In genomic region chr13:22311734-22312404, GRCh38 we compare ENCODE assay signal across 18 cellular contexts.
DNase-seq lines count a peak whose midpoint lies in the region; ATAC-seq and TF ChIP-seq lines count a peak whose summit lies in the region.
"Had no signal": no experiment of that assay in that cellular context is flagged by ENCODE, and none has a peak within 500 bp of the region (broad histone marks: within the 10 kb centered on the region; RNA-seq: fewer than 3 reads in every experiment).

No MANE protein-coding gene starts in this region.

- DNase-seq in NCI-H69 (lab: John Stamatoyannopoulos, UW) (peak; percentile 16), left cardiac atrium (peak; percentile 25), neural progenitor cell (ENCODE audit: low spot score) (no peak), upper lobe of left lung (peak in 1 of 2 donors; percentile 46), NCI-H2196 (lab: John Stamatoyannopoulos, UW; ENCODE audit: unreplicated experiment) (no peak)
- DNase-seq in T-helper 2 cell treated with Interferon-gamma antibody and Interleukin-4, amounts not matched to agents 5 μg/mL and 100 μg/mL, for 36 hours (ENCODE audit: low spot score): no peak
- no peak for DNase-seq in CD8-positive, alpha-beta T cell
- DNase-seq: activated CD4-positive, alpha-beta T cell treated with anti-CD3 and anti-CD28 coated beads, Interleukin-2, amount 10 ng/mL, durations not matched to agents 24 days and 14 days; GDM1; NCI-H2029; nucleus accumbens; stimulated activated CD4-positive, alpha-beta T cell treated with anti-CD3 and anti-CD28 coated beads, Interleukin-2, amount 100 ng/mL, for 24 hours; stimulated activated naive CD8-positive, alpha-beta T cell treated with anti-CD3 and anti-CD28 coated beads, Interleukin-15, amount 100 ng/mL, for 72 hours; SW 1271 had no signal

- no peaks in the 10 kb centered on the region for H3K36me3 Mint-ChIP-seq in neural progenitor cell
- H3K36me3 Mint-ChIP-seq in T-helper 2 cell treated with Interferon-gamma antibody and Interleukin-4, amounts not matched to agents 5 μg/mL and 100 μg/mL, for 36 hours (ENCODE audit: low read depth): no peaks in the 10 kb centered on the region
- H3K36me3 Mint-ChIP-seq in CD8-positive, alpha-beta T cell: no peaks in the 10 kb centered on the region

- H3K36me3 ChIP-seq in neural progenitor cell (no peaks in the 10 kb centered on the region), upper lobe of left lung (no peaks in the 10 kb centered on the region)
- H3K36me3 ChIP-seq in CD8-positive, alpha-beta T cell (ENCODE audit: insufficient read depth, low read length): no peaks in the 10 kb centered on the region

- peak overlapping the region; percentile 72 for H2AFZ ChIP-seq in neural progenitor cell (replicated peaks)

- H3K79me2 ChIP-seq in neural progenitor cell (ENCODE audit: low read depth): no peaks in the 10 kb centered on the region

- H3K27ac ChIP-seq in neural progenitor cell (no peak overlapping the region), upper lobe of left lung (no peak overlapping the region)
- no peak overlapping the region for H3K27ac ChIP-seq in CD8-positive, alpha-beta T cell (ENCODE audit: low read depth, low read length)

- no peak for TF ChIP-seq EP300 in upper lobe of left lung (IDR thresholded peaks at IDR 0.05)

- H3K27ac Mint-ChIP-seq in neural progenitor cell: no peak overlapping the region
- H3K27ac Mint-ChIP-seq in T-helper 2 cell treated with Interferon-gamma antibody and Interleukin-4, amounts not matched to agents 5 μg/mL and 100 μg/mL, for 36 hours: no peak overlapping the region
- H3K27ac Mint-ChIP-seq in CD8-positive, alpha-beta T cell: no peak overlapping the region
- H3K27ac Mint-ChIP-seq: activated CD4-positive, alpha-beta T cell treated with anti-CD3 and anti-CD28 coated beads, Interleukin-2, amount 10 ng/mL, durations not matched to agents 24 days and 14 days; dendritic cell treated with granulocyte-macrophage colony-stimulating factor and Interleukin-4, amounts not matched to agents 40 ng/mL and 50 ng/mL, for 4 days had no signal

- no peaks in the 10 kb centered on the region for H3K9me3 ChIP-seq in neural progenitor cell (ENCODE audit: low read depth)
- no peaks in the 10 kb centered on the region for H3K9me3 ChIP-seq in upper lobe of left lung
- H3K9me3 ChIP-seq in CD8-positive, alpha-beta T cell (ENCODE audit: low read length): no peaks in the 10 kb centered on the region

- POLR2A ChIA-PET in CD8-positive, alpha-beta T cell (lab: Charles Lee): no interaction called here

- ATAC-seq in left cardiac atrium: peak; percentile 72 to 91
- ATAC-seq in upper lobe of left lung (ENCODE audit: low FRiP score in 2 of 2): peak; percentile 59 to 90
- no peak for ATAC-seq in GM21737 (IDR thresholded peaks at IDR 0.05; ENCODE audit: unreplicated experiment)
- ATAC-seq in CD8-positive, alpha-beta T cell: no peak
- ATAC-seq: HCT116; K562; stimulated activated naive CD8-positive, alpha-beta T cell treated with anti-CD3 and anti-CD28 coated beads, Interleukin-15, amount 100 ng/mL, for 72 hours had no signal

- H3K9me3 Mint-ChIP-seq in neural progenitor cell: peaks cover 19% of the 10 kb centered on the region
- H3K9me3 Mint-ChIP-seq in T-helper 2 cell treated with Interferon-gamma antibody and Interleukin-4, amounts not matched to agents 5 μg/mL and 100 μg/mL, for 36 hours: peaks cover 18% of the 10 kb centered on the region
- peaks cover 3% of the 10 kb centered on the region for H3K9me3 Mint-ChIP-seq in CD8-positive, alpha-beta T cell
- H3K9me3 Mint-ChIP-seq: activated CD4-positive, alpha-beta T cell treated with anti-CD3 and anti-CD28 coated beads, Interleukin-2, amount 10 ng/mL, durations not matched to agents 24 days and 14 days; stimulated activated naive CD8-positive, alpha-beta T cell treated with anti-CD3 and anti-CD28 coated beads, Interleukin-15, amount 100 ng/mL, for 72 hours had no signal

- no peaks in the 10 kb centered on the region for H4K20me1 ChIP-seq in neural progenitor cell (ENCODE audit: low read depth)

- no peak for TF ChIP-seq POLR2A in upper lobe of left lung (IDR thresholded peaks at IDR 0.05)

- H3K4me3 ChIP-seq in neural progenitor cell (no peak overlapping the region), upper lobe of left lung (no peak overlapping the region)
- no peak overlapping the region for H3K4me3 ChIP-seq in CD8-positive, alpha-beta T cell (ENCODE audit: low read depth, low read length)
- H3K4me3 ChIP-seq: K562 had no signal

- H3K4me3 Mint-ChIP-seq in neural progenitor cell: no peak overlapping the region
- no peak overlapping the region for H3K4me3 Mint-ChIP-seq in T-helper 2 cell treated with Interferon-gamma antibody and Interleukin-4, amounts not matched to agents 5 μg/mL and 100 μg/mL, for 36 hours
- H3K4me3 Mint-ChIP-seq in CD8-positive, alpha-beta T cell: no peak overlapping the region
- H3K4me3 Mint-ChIP-seq: activated CD4-positive, alpha-beta T cell treated with anti-CD3 and anti-CD28 coated beads, Interleukin-2, amount 10 ng/mL, durations not matched to agents 24 days and 14 days; dendritic cell treated with granulocyte-macrophage colony-stimulating factor and Interleukin-4, amounts not matched to agents 40 ng/mL and 50 ng/mL, for 4 days; stimulated activated naive CD8-positive, alpha-beta T cell treated with anti-CD3 and anti-CD28 coated beads, Interleukin-15, amount 100 ng/mL, for 72 hours had no signal

- TF ChIP-seq CTCF in neural progenitor cell (IDR thresholded peaks at IDR 0.05) (no peak), upper lobe of left lung (IDR thresholded peaks at IDR 0.05) (no peak)
- TF ChIP-seq CTCF in CD8-positive, alpha-beta T cell (IDR thresholded peaks at IDR 0.05): no peak

- CTCF ChIA-PET in CD8-positive, alpha-beta T cell (lab: Charles Lee): no interaction called here

- peaks cover 3% of the 10 kb centered on the region for H3K27me3 Mint-ChIP-seq in neural progenitor cell (ENCODE audit: insufficient read depth, low read depth)
- no peaks in the 10 kb centered on the region for H3K27me3 Mint-ChIP-seq in T-helper 2 cell treated with Interferon-gamma antibody and Interleukin-4, amounts not matched to agents 5 μg/mL and 100 μg/mL, for 36 hours (ENCODE audit: low read depth)
- H3K27me3 Mint-ChIP-seq in CD8-positive, alpha-beta T cell (ENCODE audit: low read depth): peaks cover 5% of the 10 kb centered on the region
- H3K27me3 Mint-ChIP-seq: activated CD4-positive, alpha-beta T cell treated with anti-CD3 and anti-CD28 coated beads, Interleukin-2, amount 10 ng/mL, durations not matched to agents 24 days and 14 days; dendritic cell treated with granulocyte-macrophage colony-stimulating factor and Interleukin-4, amounts not matched to agents 40 ng/mL and 50 ng/mL, for 4 days; stimulated activated naive CD8-positive, alpha-beta T cell treated with anti-CD3 and anti-CD28 coated beads, Interleukin-15, amount 100 ng/mL, for 72 hours had no signal

- H3K27me3 ChIP-seq in neural progenitor cell: no peaks in the 10 kb centered on the region
- H3K27me3 ChIP-seq in upper lobe of left lung: no peaks in the 10 kb centered on the region
- H3K27me3 ChIP-seq in CD8-positive, alpha-beta T cell (ENCODE audit: insufficient read depth, low read length): no peaks in the 10 kb centered on the region

- H3K9ac ChIP-seq in neural progenitor cell: no peak overlapping the region

- no peaks in the 10 kb centered on the region for H3F3A ChIP-seq in neural progenitor cell (ENCODE audit: low read depth)

- intact Hi-C loops in left cardiac atrium (cut with DNase I): no loop called here
- intact Hi-C loops in CD8-positive, alpha-beta T cell (cut with DNase I, micrococcal nuclease): no loop called here

- 66 to 73% methylated on average over 5 to 6 of the region's 6 CpGs for WGBS in upper lobe of left lung, 2 donors

- no peak overlapping the region for H3K4me2 ChIP-seq in neural progenitor cell

- no peaks in the 10 kb centered on the region for H3K4me1 Mint-ChIP-seq in neural progenitor cell
- no peaks in the 10 kb centered on the region for H3K4me1 Mint-ChIP-seq in T-helper 2 cell treated with Interferon-gamma antibody and Interleukin-4, amounts not matched to agents 5 μg/mL and 100 μg/mL, for 36 hours (ENCODE audit: low read depth)
- no peaks in the 10 kb centered on the region for H3K4me1 Mint-ChIP-seq in CD8-positive, alpha-beta T cell (ENCODE audit: low read depth)
- H3K4me1 Mint-ChIP-seq: activated CD4-positive, alpha-beta T cell treated with anti-CD3 and anti-CD28 coated beads, Interleukin-2, amount 10 ng/mL, durations not matched to agents 24 days and 14 days; stimulated activated naive CD8-positive, alpha-beta T cell treated with anti-CD3 and anti-CD28 coated beads, Interleukin-15, amount 100 ng/mL, for 72 hours had no signal

- H3K4me1 ChIP-seq in neural progenitor cell: no peaks in the 10 kb centered on the region
- H3K4me1 ChIP-seq in upper lobe of left lung: no peaks in the 10 kb centered on the region
- H3K4me1 ChIP-seq in CD8-positive, alpha-beta T cell (ENCODE audit: insufficient read depth, low read length): no peaks in the 10 kb centered on the region

Comparison
In these comparisons a context has a peak if more than half of its experiments do, and no peak if none do; other contexts are left out.
1. DNase-seq: peak in NCI-H69 (single experiment) and left cardiac atrium (single experiment); none in neural progenitor cell (single experiment), T-helper 2 cell treated with Interferon-gamma antibody and Interleukin-4, amounts not matched to agents 5 μg/mL and 100 μg/mL, for 36 hours (single experiment), NCI-H2196 (single experiment) and CD8-positive, alpha-beta T cell (0 of 7).
2. ATAC-seq: peak in left cardiac atrium (2 of 2) and upper lobe of left lung (2 of 2); none in GM21737 (single experiment) and CD8-positive, alpha-beta T cell (single experiment).